In the genomic region with DNA sequence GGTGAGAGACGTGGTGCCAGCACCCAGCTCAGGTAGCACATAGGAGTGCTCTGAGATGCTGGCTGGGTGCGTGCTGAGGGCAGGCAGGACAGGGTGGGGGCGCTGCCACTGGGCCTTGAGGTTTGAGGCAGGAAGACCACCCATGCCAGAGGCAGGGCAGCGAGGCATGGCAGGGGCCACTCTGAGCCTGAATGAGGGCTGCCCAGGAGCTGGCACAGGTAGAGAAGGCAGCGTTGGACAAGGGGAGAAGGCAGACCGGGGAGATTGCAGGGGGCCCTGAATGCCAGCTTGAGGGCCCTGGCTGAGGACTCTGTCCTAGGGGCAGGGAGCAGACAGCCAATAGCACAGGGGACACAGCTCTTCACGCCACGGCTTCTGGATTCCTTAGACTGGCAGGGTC, we compare ENCODE assay signal across 11 cellular contexts. TPM values are rescaled to one million over a fixed set of nuclear protein-coding genes. Genes with fewer than 3 reads are reported as not detected.
DNase-seq lines count a peak whose midpoint lies in the region; ATAC-seq and TF ChIP-seq lines count a peak whose summit lies in the region.
"Had no signal": no experiment of that assay in that cellular context is flagged by ENCODE, and none has a peak within 500 bp of the region (broad histone marks: within the 10 kb centered on the region; RNA-seq: fewer than 3 reads in every experiment).

No MANE protein-coding gene starts in this region.

- no peaks in the 10 kb centered on the region for H3K27me3 ChIP-seq in thymus (ENCODE audit: control insufficient read depth, insufficient read depth)

- 96% methylated on average over 7 of the region's 8 CpGs for WGBS in thymus

- no peak for DNase-seq in activated T-cell treated with anti-CD3 and anti-CD28 coated beads, Interleukin-2, amount 50 U/mL, for 72 hours
- DNase-seq in activated T-cell treated with anti-CD3 and anti-CD28 coated beads for 4 hours (no peak), mucosa of descending colon (peak in 2 of 3 donors; percentile 26 to 30), T1000 (lab: John Stamatoyannopoulos, UW) (no peak)
- DNase-seq: hippocampal formation, NCI-H1105, NCI-H524 had no signal

- no peak overlapping the region for H3K4me3 ChIP-seq in mucosa of descending colon
- no peak overlapping the region for H3K4me3 ChIP-seq in thymus (ENCODE audit: low read length)

- no peaks in the 10 kb centered on the region for H3K27me3 Mint-ChIP-seq in activated T-cell treated with anti-CD3 and anti-CD28 coated beads, Interleukin-2, amount 50 U/mL, for 72 hours (ENCODE audit: low read depth)
- H3K27me3 Mint-ChIP-seq in activated T-helper 17 cell treated with anti-CD3 and anti-CD28 coated beads, Interleukin-2, amount 50 U/mL, for 72 hours = no peaks in the 10 kb centered on the region

- H3K36me3 Mint-ChIP-seq in activated T-cell treated with anti-CD3 and anti-CD28 coated beads, Interleukin-2, amount 50 U/mL, for 72 hours (ENCODE audit: insufficient read depth in 2 of 2) = no peaks in the 10 kb centered on the region
- H3K36me3 Mint-ChIP-seq in activated T-helper 17 cell treated with anti-CD3 and anti-CD28 coated beads, Interleukin-2, amount 50 U/mL, for 72 hours (ENCODE audit: low read depth) = no peaks in the 10 kb centered on the region

- no peaks in the 10 kb centered on the region for H3K36me3 ChIP-seq in mucosa of descending colon (ENCODE audit: low read depth)
- H3K36me3 ChIP-seq in thymus (ENCODE audit: control insufficient read depth, insufficient read depth) = no peaks in the 10 kb centered on the region

- ATAC-seq in activated T-cell treated with anti-CD3 and anti-CD28 coated beads, Interleukin-2, amount 50 U/mL, for 72 hours (replicated peaks in 1 of 2) = no peak
- ATAC-seq in activated T-helper 17 cell treated with anti-CD3 and anti-CD28 coated beads, Interleukin-2, amount 50 U/mL, for 72 hours (replicated peaks) = no peak
- ATAC-seq in mucosa of descending colon = no peak
- no peak for ATAC-seq in GM18858 (IDR thresholded peaks at IDR 0.05; ENCODE audit: unreplicated experiment)
- ATAC-seq in HG02884 (IDR thresholded peaks at IDR 0.05; ENCODE audit: unreplicated experiment) = no peak

- peaks cover 32% of the 10 kb centered on the region for H3K4me1 Mint-ChIP-seq in activated T-cell treated with anti-CD3 and anti-CD28 coated beads, Interleukin-2, amount 50 U/mL, for 72 hours (ENCODE audit: low read depth)
- peaks cover 5% of the 10 kb centered on the region for H3K4me1 Mint-ChIP-seq in activated T-helper 17 cell treated with anti-CD3 and anti-CD28 coated beads, Interleukin-2, amount 50 U/mL, for 72 hours

- H3K9me3 ChIP-seq in mucosa of descending colon (no peaks in the 10 kb centered on the region), thymus (ENCODE audit: control insufficient read depth) (no peaks in the 10 kb centered on the region)

- intact Hi-C loops in mucosa of descending colon (cut with DNase I, micrococcal nuclease) = no loop called here

- no peak for TF ChIP-seq CTCF in mucosa of descending colon (IDR thresholded peaks at IDR 0.05)

- H3K27ac ChIP-seq in thymus (ENCODE audit: low read depth) = peak overlapping the region; percentile 78

- H3K9me3 Mint-ChIP-seq in activated T-cell treated with anti-CD3 and anti-CD28 coated beads, Interleukin-2, amount 50 U/mL, for 72 hours = no peaks in the 10 kb centered on the region
- H3K9me3 Mint-ChIP-seq in activated T-helper 17 cell treated with anti-CD3 and anti-CD28 coated beads, Interleukin-2, amount 50 U/mL, for 72 hours = no peaks in the 10 kb centered on the region

- H3K4me1 ChIP-seq in mucosa of descending colon (ENCODE audit: low read depth) = no peaks in the 10 kb centered on the region
- peaks cover 13% of the 10 kb centered on the region for H3K4me1 ChIP-seq in thymus (ENCODE audit: control insufficient read depth, insufficient read depth, low read length)

- peak overlapping the region; percentile 39 to 71 for H3K4me3 Mint-ChIP-seq in activated T-cell treated with anti-CD3 and anti-CD28 coated beads, Interleukin-2, amount 50 U/mL, for 72 hours
- peak overlapping the region; percentile 78 for H3K4me3 Mint-ChIP-seq in activated T-helper 17 cell treated with anti-CD3 and anti-CD28 coated beads, Interleukin-2, amount 50 U/mL, for 72 hours

- peak overlapping the region; percentile 86 for H3K27ac Mint-ChIP-seq in activated T-cell treated with anti-CD3 and anti-CD28 coated beads, Interleukin-2, amount 50 U/mL, for 72 hours
- peak overlapping the region; percentile 95 for H3K27ac Mint-ChIP-seq in activated T-helper 17 cell treated with anti-CD3 and anti-CD28 coated beads, Interleukin-2, amount 50 U/mL, for 72 hours

RNA-seq across cellular contexts. Expression of a gene that starts 50.2 kb away (rescaled TPM):
- total RNA-seq in activated T-cell treated with anti-CD3 and anti-CD28 coated beads, Interleukin-2, amount 50 U/mL, for 72 hours = 1 to 10 TPM in 1 of 2 donors, under 1 TPM in 1; 0.39 to 1.5 TPM
- total RNA-seq in activated T-helper 17 cell treated with anti-CD3 and anti-CD28 coated beads, Interleukin-2, amount 50 U/mL, for 72 hours = 1 to 10 TPM; 1.2 to 4.4 TPM
- total RNA-seq in mucosa of descending colon = 1 to 10 TPM; 1.3 to 5.7 (median 1.8) TPM
- polyA plus RNA-seq in thymus = 0.94 TPM

Comparison
In these comparisons a context has a peak if more than half of its experiments do, and no peak if none do; other contexts are left out.
1. DNase-seq: peak in mucosa of descending colon (2 of 3); none in activated T-cell treated with anti-CD3 and anti-CD28 coated beads, Interleukin-2, amount 50 U/mL, for 72 hours (0 of 2), activated T-cell treated with anti-CD3 and anti-CD28 coated beads for 4 hours (single experiment) and T1000 (single experiment).